Comparison of ENCODE assay signal across 13 cellular contexts in genomic region chr12:44689587-44689986, GRCh38.
DNase-seq lines count a peak whose midpoint lies in the region; ATAC-seq and TF ChIP-seq lines count a peak whose summit lies in the region.
"Had no signal": no experiment of that assay in that cellular context is flagged by ENCODE, and none has a peak within 500 bp of the region (broad histone marks: within the 10 kb centered on the region; RNA-seq: fewer than 3 reads in every experiment).

No MANE protein-coding gene starts in this region.

- H3K4me3 ChIP-seq in OCI-LY1 (ENCODE audit: low read depth, low read length, poor library complexity, severe bottlenecking) (no peak overlapping the region), osteoblast (ENCODE audit: insufficient read depth, low read length) (no peak overlapping the region)
- H3K4me3 ChIP-seq: BLaER1 treated with 17β-estradiol and CSF1 and Interleukin-3, amounts not matched to agents 10 nM and 100 nM; GM23338 had no signal

- H3K79me2 ChIP-seq in OCI-LY1 (ENCODE audit: insufficient read depth, low read length) (no peaks in the 10 kb centered on the region), osteoblast (ENCODE audit: insufficient read depth, low read length) (no peaks in the 10 kb centered on the region)

- no peak overlapping the region for H3K4me2 ChIP-seq in OCI-LY1 (ENCODE audit: low read length)
- H3K4me2 ChIP-seq in osteoblast (ENCODE audit: insufficient read depth, low read length), result no peak overlapping the region
- H3K4me2 ChIP-seq: BLaER1 treated with 17β-estradiol and CSF1 and Interleukin-3, amounts not matched to agents 10 nM and 100 nM; GM23338 had no signal

- H3K27ac ChIP-seq in OCI-LY1 (ENCODE audit: low read depth, low read length, poor library complexity, severe bottlenecking) (peak overlapping the region; percentile 55), osteoblast (ENCODE audit: low read depth, low read length) (no peak overlapping the region)
- H3K27ac ChIP-seq: BLaER1 treated with 17β-estradiol and CSF1 and Interleukin-3, amounts not matched to agents 10 nM and 100 nM had no signal

- H3K9me3 ChIP-seq in OCI-LY1 (ENCODE audit: low read length) (no peaks in the 10 kb centered on the region), osteoblast (ENCODE audit: low read depth, low read length) (no peaks in the 10 kb centered on the region)

- H3K36me3 ChIP-seq in OCI-LY1 (ENCODE audit: insufficient read depth, low read length) (no peaks in the 10 kb centered on the region; the same call in 1 of the 2 replicates), osteoblast (ENCODE audit: insufficient read depth, low read length) (no peaks in the 10 kb centered on the region)
- H3K36me3 ChIP-seq: BLaER1 treated with 17β-estradiol and CSF1 and Interleukin-3, amounts not matched to agents 10 nM and 100 nM had no signal

- in situ Hi-C loops in G401 (cut with HindIII; ENCODE audit: low sequenced_read_pairs), result no loop called here

- H3K27me3 ChIP-seq in OCI-LY1 (ENCODE audit: insufficient read depth, low read length) (no peaks in the 10 kb centered on the region), osteoblast (ENCODE audit: insufficient read depth, low read length) (no peaks in the 10 kb centered on the region)
- H3K27me3 ChIP-seq: BLaER1 treated with 17β-estradiol and CSF1 and Interleukin-3, amounts not matched to agents 10 nM and 100 nM had no signal

- H2AFZ ChIP-seq in OCI-LY1 (ENCODE audit: low read length) (no peak overlapping the region), osteoblast (ENCODE audit: low read length) (no peak overlapping the region)
- H2AFZ ChIP-seq: GM23338 had no signal

- no peak overlapping the region for H3K9ac ChIP-seq in OCI-LY1 (ENCODE audit: low read length)
- H3K9ac ChIP-seq: BLaER1 treated with 17β-estradiol and CSF1 and Interleukin-3, amounts not matched to agents 10 nM and 100 nM had no signal

- no peaks in the 10 kb centered on the region for H3F3A ChIP-seq in OCI-LY1 (ENCODE audit: insufficient read depth, low read length)

- H3K4me1 ChIP-seq in OCI-LY1 (ENCODE audit: insufficient read depth, low read length, severe bottlenecking) (peaks cover 17% of the 10 kb centered on the region), osteoblast (ENCODE audit: insufficient read depth, low read length) (no peaks in the 10 kb centered on the region)

- no peaks in the 10 kb centered on the region for H4K20me1 ChIP-seq in OCI-LY1 (ENCODE audit: insufficient read depth, low read length)
- no peaks in the 10 kb centered on the region for H4K20me1 ChIP-seq in osteoblast (ENCODE audit: insufficient read depth, low read length)
- H4K20me1 ChIP-seq: BLaER1 treated with 17β-estradiol and CSF1 and Interleukin-3, amounts not matched to agents 10 nM and 100 nM had no signal

- no peak for ATAC-seq in HG03439 (IDR thresholded peaks at IDR 0.05; ENCODE audit: unreplicated experiment)
- ATAC-seq: GM23338 had no signal

- TF ChIP-seq CTCF in OCI-LY1 (IDR thresholded peaks at IDR 0.05; ENCODE audit: low read length) (peak; percentile 60), osteoblast (IDR thresholded peaks at IDR 0.05; ENCODE audit: extremely low read depth, low read depth, low read length) (no peak)

- DNase-seq in NCI-H1436 (lab: John Stamatoyannopoulos, UW), result peak; percentile 29
- no peak for DNase-seq in NCI-H1436 treated with DMSO at 0.1 percent for 48 hours (lab: John Stamatoyannopoulos, UW)
- DNase-seq in G401 (ENCODE audit: low spot score), result peak; percentile 17
- peak; percentile 14 for DNase-seq in osteoblast (ENCODE audit: insufficient read length, low spot score, missing footprints)
- DNase-seq in globus pallidus (ENCODE audit: low spot score), result no peak
- no peak for DNase-seq in stimulated activated CD4-positive, alpha-beta T cell treated with anti-CD3 and anti-CD28 coated beads, Interleukin-12 subunit alpha, Interleukin-12 subunit beta, amount 100 ng/mL, for 4 hours
- DNase-seq: ACHN; CD4-positive, CD25-positive, alpha-beta regulatory T cell; H7 had no signal

- H3K9me2 ChIP-seq in OCI-LY1 (ENCODE audit: low read depth, low read length), result no peaks in the 10 kb centered on the region

Comparison
In these comparisons a context has a peak if more than half of its experiments do, and no peak if none do; other contexts are left out.
1. DNase-seq: peak in NCI-H1436 (single experiment), G401 (single experiment) and osteoblast (single experiment); none in NCI-H1436 treated with DMSO at 0.1 percent for 48 hours (single experiment), globus pallidus (single experiment) and stimulated activated CD4-positive, alpha-beta T cell treated with anti-CD3 and anti-CD28 coated beads, Interleukin-12 subunit alpha, Interleukin-12 subunit beta, amount 100 ng/mL, for 4 hours (single experiment).